In the genomic region with DNA sequence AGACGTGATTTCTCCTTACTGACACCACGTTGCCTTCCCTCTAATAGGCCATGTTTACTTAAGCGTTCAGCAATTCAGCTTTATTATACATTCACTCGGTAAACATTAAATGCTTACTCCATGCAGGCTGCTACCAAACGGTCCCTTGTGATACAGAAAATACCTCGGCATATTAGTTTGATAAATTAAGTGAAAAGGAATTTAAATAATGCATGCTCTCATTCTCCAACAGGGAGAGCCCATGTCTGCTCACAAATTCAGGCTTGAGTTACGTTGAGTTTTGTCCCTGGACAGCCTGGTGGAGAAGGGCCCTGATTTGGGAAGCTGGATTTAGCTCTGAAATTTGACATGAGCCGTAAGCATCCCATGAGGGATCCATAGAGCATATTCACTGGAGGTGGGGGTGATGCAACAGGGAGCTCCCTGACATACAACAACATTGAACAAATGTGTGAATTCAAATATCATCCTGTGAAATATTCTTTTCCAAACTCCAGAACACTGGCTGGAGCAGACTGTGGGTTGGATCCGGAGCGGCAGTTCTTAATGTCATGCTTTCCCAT, we compare ENCODE assay signal across 13 cellular contexts.
DNase-seq lines count a peak whose midpoint lies in the region; ATAC-seq, FAIRE-seq and TF ChIP-seq lines count a peak whose summit lies in the region.
"Had no signal": no experiment of that assay in that cellular context is flagged by ENCODE, and none has a peak within 500 bp of the region (broad histone marks: within the 10 kb centered on the region; RNA-seq: fewer than 3 reads in every experiment).

No MANE protein-coding gene starts in this region.

- TF ChIP-seq RAD21 in GM12878 (IDR thresholded peaks at IDR 0.05; ENCODE audit: insufficient read depth, low read depth, low read length) = no peak

- H4K20me1 ChIP-seq in GM12878 (ENCODE audit: control insufficient read depth, insufficient read depth) = no peaks in the 10 kb centered on the region

- DNase-seq in MCF 10A (ENCODE audit: unreplicated experiment) (no peak), breast epithelium (ENCODE audit: low spot score in 2 of 2) (no peak), GM12878 (ENCODE audit: low read depth, low spot score) (no peak), kidney glomerular epithelial cell (lab: John Stamatoyannopoulos, UW) (peak; percentile 0), activated gamma-delta T cell treated with Interleukin-2 at 50 U/mL for 16 hours (no peak)
- no peak for DNase-seq in activated CD8-positive, alpha-beta memory T cell treated with anti-CD3 and anti-CD28 coated beads, Interleukin-2, amount 10 ng/mL, durations not matched to agents 7 days and 5 days
- DNase-seq: naive thymus-derived CD8-positive, alpha-beta T cell; NCI-H1436; NK-92 treated with Interleukin-12 subunit alpha and Interleukin-12 subunit beta, amount 100 ng/mL, for 24 hours; stimulated activated naive CD4-positive, alpha-beta T cell had no signal

- no peak for ATAC-seq in GM12878
- no peak for ATAC-seq in GM21723 (IDR thresholded peaks at IDR 0.05; ENCODE audit: unreplicated experiment)
- no peak for ATAC-seq in activated CD8-positive, alpha-beta memory T cell treated with anti-CD3 and anti-CD28 coated beads, Interleukin-2, amount 10 ng/mL, durations not matched to agents 7 days and 5 days
- ATAC-seq: naive thymus-derived CD8-positive, alpha-beta T cell had no signal

- H3K9me3 ChIP-seq in breast epithelium = no peaks in the 10 kb centered on the region
- no peaks in the 10 kb centered on the region for H3K9me3 ChIP-seq in GM12878 (replicated peaks; ENCODE audit: control insufficient read depth, insufficient read depth, low read length)

- peaks cover 7% of the 10 kb centered on the region for H3K36me3 Mint-ChIP-seq in MCF 10A (ENCODE audit: insufficient read depth, unreplicated experiment)
- H3K36me3 Mint-ChIP-seq in activated CD8-positive, alpha-beta memory T cell treated with anti-CD3 and anti-CD28 coated beads, Interleukin-2, amount 10 ng/mL, durations not matched to agents 7 days and 5 days = peaks cover 2% of the 10 kb centered on the region
- H3K36me3 Mint-ChIP-seq: naive thymus-derived CD8-positive, alpha-beta T cell had no signal

- peak overlapping the region; percentile 94 for H3K27ac Mint-ChIP-seq in MCF 10A (ENCODE audit: low read depth, unreplicated experiment)
- no peak overlapping the region for H3K27ac Mint-ChIP-seq in activated CD8-positive, alpha-beta memory T cell treated with anti-CD3 and anti-CD28 coated beads, Interleukin-2, amount 10 ng/mL, durations not matched to agents 7 days and 5 days

- in situ Hi-C loops in GM12878 (cut with MboI) = no loop called here

- H3K79me2 ChIP-seq in GM12878 (ENCODE audit: control insufficient read depth, insufficient read depth, low read length) = no peaks in the 10 kb centered on the region

- peak overlapping the region in 1 of 2 donors; percentile 64 for H3K27ac ChIP-seq in breast epithelium
- H3K27ac ChIP-seq in GM12878 (ENCODE audit: control insufficient read depth, insufficient read depth) = peak overlapping the region; percentile 88; the same call in 1 of the 2 replicates
- H3K27ac ChIP-seq in urinary bladder (ENCODE audit: low read depth) = peak overlapping the region; percentile 45

- no peak overlapping the region for H3K9ac ChIP-seq in GM12878 (ENCODE audit: control insufficient read depth, insufficient read depth, low read length)

- WGBS in GM12878 (ENCODE audit: insufficient coverage, insufficient replicate concordance, low lambda C conversion rate, missing lambda C conversion rate) = 94% methylated on average over 10 of the region's 10 CpGs
- WGBS in urinary bladder = 51% methylated on average over 10 of the region's 10 CpGs

- H3K36me3 ChIP-seq in breast epithelium = no peaks in the 10 kb centered on the region
- no peaks in the 10 kb centered on the region for H3K36me3 ChIP-seq in GM12878 (ENCODE audit: control insufficient read depth in 2 of 2, insufficient read depth in 2 of 2, low read length in 1 of 2)
- no peaks in the 10 kb centered on the region for H3K36me3 ChIP-seq in urinary bladder (ENCODE audit: insufficient read depth)

- RAD21 ChIA-PET in GM12878 (lab: Charles Lee; ENCODE audit: unreplicated experiment) = interaction anchor here (0.7 to 3.0 kb wide), 4 partner anchors 16 to 85 kb away, joined by 3 to 13 read pairs (median 10); no protein-coding TSS in a partner anchor

- BruUV-seq in MCF 10A (replicated peaks; lab: Mats Ljungman, UMichigan) = no TSS peak
- BruUV-seq in GM12878 (replicated peaks; lab: Mats Ljungman, UMichigan) = no TSS peak

- peaks cover 5 to 6% of the 10 kb centered on the region in 2 donors for H3K4me1 ChIP-seq in breast epithelium
- peaks cover 29% of the 10 kb centered on the region for H3K4me1 ChIP-seq in GM12878 (ENCODE audit: control insufficient read depth, insufficient read depth, low read length)
- no peaks in the 10 kb centered on the region for H3K4me1 ChIP-seq in urinary bladder (ENCODE audit: insufficient read depth)

- POLR2A ChIA-PET in MCF 10A (lab: Yijun Ruan, JAX) (interaction anchor here (0.5 to 2.7 kb wide), 13 partner anchors 10 to 302 kb away, joined by 3 to 14 read pairs (median 4); a partner anchor contains a TSS), GM12878 (lab: Charles Lee) (interaction anchor here (0.5 to 0.8 kb wide), 3 partner anchors 17 to 38 kb away, joined by 3 read pairs; no protein-coding TSS in a partner anchor)

- peak overlapping the region; percentile 58 for H3K4me3 Mint-ChIP-seq in MCF 10A (ENCODE audit: unreplicated experiment)
- no peak overlapping the region for H3K4me3 Mint-ChIP-seq in activated CD8-positive, alpha-beta memory T cell treated with anti-CD3 and anti-CD28 coated beads, Interleukin-2, amount 10 ng/mL, durations not matched to agents 7 days and 5 days
- H3K4me3 Mint-ChIP-seq: naive thymus-derived CD8-positive, alpha-beta T cell had no signal

- SMC1A ChIA-PET in GM12878 (lab: Charles Lee; ENCODE audit: uncharacterized antibody, unreplicated experiment) = interaction anchor here (0.9 to 4.4 kb wide), 11 partner anchors 8 to 270 kb away, joined by 3 to 45 read pairs (median 9); no protein-coding TSS in a partner anchor

- H3K4me2 ChIP-seq in GM12878 (ENCODE audit: control insufficient read depth, insufficient read depth) = no peak overlapping the region

- TF ChIP-seq EP300 in GM12878 (IDR thresholded peaks at IDR 0.05; ENCODE audit: borderline replicate concordance in 1 of 2, control insufficient read depth in 1 of 2, low read depth in 2 of 2, low read length in 2 of 2) = no peak

- peaks cover 42% of the 10 kb centered on the region for H3K4me1 Mint-ChIP-seq in MCF 10A (ENCODE audit: insufficient read depth, unreplicated experiment)
- H3K4me1 Mint-ChIP-seq in activated CD8-positive, alpha-beta memory T cell treated with anti-CD3 and anti-CD28 coated beads, Interleukin-2, amount 10 ng/mL, durations not matched to agents 7 days and 5 days = peaks cover 21% of the 10 kb centered on the region

- H3K4me3 ChIP-seq in breast epithelium = no peak overlapping the region
- H3K4me3 ChIP-seq in GM12878 = no peak overlapping the region
- H3K4me3 ChIP-seq in urinary bladder (ENCODE audit: low read depth, low read length) = no peak overlapping the region

- intact Hi-C loops in MCF 10A (cut with micrococcal nuclease) (no loop called here), breast epithelium (cut with DNase I; ENCODE audit: low total_unique reads) (no loop called here), GM12878 (cut with micrococcal nuclease; ENCODE audit: unreplicated experiment) (no loop called here)

- TF ChIP-seq POLR2A in breast epithelium (IDR thresholded peaks at IDR 0.05) = no peak
- no peak for TF ChIP-seq POLR2A in GM12878 (IDR thresholded peaks at IDR 0.05; ENCODE audit: low read depth, low read length)

- TF ChIP-seq CTCF in MCF 10A (IDR thresholded peaks at IDR 0.05; ENCODE audit: unreplicated experiment) = no peak
- TF ChIP-seq CTCF in breast epithelium (IDR thresholded peaks at IDR 0.05) = no peak
- TF ChIP-seq CTCF in GM12878 (IDR thresholded peaks at IDR 0.05 in 2 of 3, conservative IDR thresholded peaks at IDR 0.05 in 1 of 3; ENCODE audit: control insufficient read depth in 2 of 3, extremely low read depth in 1 of 3, insufficient read depth in 1 of 3, low read depth in 3 of 3, low read length in 3 of 3) = no peak

- H3K27me3 ChIP-seq in breast epithelium (no peaks in the 10 kb centered on the region), GM12878 (replicated peaks in 1 of 2; ENCODE audit: control insufficient read depth in 2 of 2, insufficient read depth in 2 of 2, low read length in 1 of 2) (no peaks in the 10 kb centered on the region)

- no peak for FAIRE-seq in GM12878 (lab: Jason Lieb, UNC)
- FAIRE-seq: endometrium had no signal

- no peaks in the 10 kb centered on the region for H3K9me3 Mint-ChIP-seq in MCF 10A (ENCODE audit: unreplicated experiment)
- H3K9me3 Mint-ChIP-seq in activated CD8-positive, alpha-beta memory T cell treated with anti-CD3 and anti-CD28 coated beads, Interleukin-2, amount 10 ng/mL, durations not matched to agents 7 days and 5 days (ENCODE audit: low read depth) = no peaks in the 10 kb centered on the region
- H3K9me3 Mint-ChIP-seq: naive thymus-derived CD8-positive, alpha-beta T cell had no signal

- no peak overlapping the region for H2AFZ ChIP-seq in GM12878 (ENCODE audit: control insufficient read depth, low read depth, low read length)

- no peaks in the 10 kb centered on the region for H3K27me3 Mint-ChIP-seq in MCF 10A (ENCODE audit: insufficient read depth, unreplicated experiment)
- H3K27me3 Mint-ChIP-seq in activated CD8-positive, alpha-beta memory T cell treated with anti-CD3 and anti-CD28 coated beads, Interleukin-2, amount 10 ng/mL, durations not matched to agents 7 days and 5 days = peaks cover 21% of the 10 kb centered on the region

- CTCF ChIA-PET in MCF 10A (lab: Yijun Ruan, JAX) = interaction anchor here (0.6 to 1.6 kb wide), 8 partner anchors 58 to 324 kb away, joined by 3 to 7 read pairs (median 4); no protein-coding TSS in a partner anchor
- CTCF ChIA-PET in GM12878 (lab: Yijun Ruan, JAX) = interaction anchor here (1.0 to 3.9 kb wide), 4 partner anchors 8 to 22 kb away, joined by 3 to 17 read pairs (median 10); no protein-coding TSS in a partner anchor
- CTCF ChIA-PET in activated CD8-positive, alpha-beta memory T cell treated with anti-CD3 and anti-CD28 coated beads, Interleukin-2, amount 10 ng/mL, durations not matched to agents 7 days and 5 days (lab: Charles Lee) = interaction anchor here (1.5 kb wide), 1 partner anchor 105 kb away, joined by 3 read pairs; no protein-coding TSS in a partner anchor

TF ChIP-seq in GM12878, 131 proteins besides CTCF, POLR2A, EP300 and RAD21:
- no peak for TF ChIP-seq SMAD5 (IDR thresholded peaks at IDR 0.05; ENCODE audit: low read depth)
- TF ChIP-seq, protein P1, sequence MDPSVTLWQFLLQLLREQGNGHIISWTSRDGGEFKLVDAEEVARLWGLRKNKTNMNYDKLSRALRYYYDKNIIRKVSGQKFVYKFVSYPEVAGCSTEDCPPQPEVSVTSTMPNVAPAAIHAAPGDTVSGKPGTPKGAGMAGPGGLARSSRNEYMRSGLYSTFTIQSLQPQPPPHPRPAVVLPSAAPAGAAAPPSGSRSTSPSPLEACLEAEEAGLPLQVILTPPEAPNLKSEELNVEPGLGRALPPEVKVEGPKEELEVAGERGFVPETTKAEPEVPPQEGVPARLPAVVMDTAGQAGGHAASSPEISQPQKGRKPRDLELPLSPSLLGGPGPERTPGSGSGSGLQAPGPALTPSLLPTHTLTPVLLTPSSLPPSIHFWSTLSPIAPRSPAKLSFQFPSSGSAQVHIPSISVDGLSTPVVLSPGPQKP (IDR thresholded peaks at IDR 0.05; ENCODE audit: low read depth, low read length) = no peak
